Comparison of ENCODE assay signal across 14 cellular contexts in the genomic region with DNA sequence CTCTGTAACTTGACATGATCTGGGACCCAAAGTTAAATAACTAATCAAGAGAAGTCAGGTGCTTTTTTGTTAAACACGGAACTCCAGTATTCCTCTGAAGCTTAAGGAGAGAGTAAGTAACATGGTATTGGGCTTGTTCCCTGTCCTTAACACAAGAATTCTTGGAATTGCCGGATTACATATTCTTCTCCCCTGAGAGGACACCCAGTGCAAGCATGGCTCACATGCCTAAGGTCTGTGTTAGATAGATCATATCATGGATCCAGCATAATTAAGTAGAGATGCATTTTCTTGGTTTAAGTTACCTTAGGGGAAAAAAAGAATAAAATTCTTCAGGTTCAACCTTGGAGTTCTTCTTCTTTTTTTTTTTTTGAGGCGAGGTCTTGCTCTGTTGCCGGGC. TPM values are rescaled to one million over a fixed set of nuclear protein-coding genes. Genes with fewer than 3 reads are reported as not detected.
DNase-seq lines count a peak whose midpoint lies in the region; ATAC-seq and TF ChIP-seq lines count a peak whose summit lies in the region.
"Had no signal": no experiment of that assay in that cellular context is flagged by ENCODE, and none has a peak within 500 bp of the region (broad histone marks: within the 10 kb centered on the region; RNA-seq: fewer than 3 reads in every experiment).

No MANE protein-coding gene starts in this region.

- intact Hi-C loops in lower lobe of right lung (cut with DNase I) (no loop called here), sigmoid colon (cut with DNase I) (loop anchor here (5.0 kb wide), 1 partner anchor 51 kb away; no protein-coding TSS in a partner anchor), upper lobe of right lung (cut with DNase I) (no loop called here)

- peak; percentile 24 for DNase-seq in adipocyte (ENCODE audit: low read depth)
- DNase-seq in lower lobe of right lung, result no peak
- DNase-seq in sigmoid colon, result no peak
- no peak for DNase-seq in upper lobe of right lung
- no peak for DNase-seq in natural killer cell treated with Interleukin-12 subunit alpha and Interleukin-12 subunit beta and Interleukin-15 and Interleukin-18, amount 100 ng/mL, for 72 hours (ENCODE audit: low spot score)
- DNase-seq: C1 segment of cervical spinal cord, NCI-H1105 treated with DMSO at 0.1 percent for 48 hours, NCI-H187, NCI-H345, NCI-H526, SHP77 had no signal

- no peaks in the 10 kb centered on the region for H3K36me3 Mint-ChIP-seq in natural killer cell treated with Interleukin-12 subunit alpha and Interleukin-12 subunit beta and Interleukin-15 and Interleukin-18, amount 100 ng/mL, for 72 hours

- H3K27ac Mint-ChIP-seq in natural killer cell treated with Interleukin-12 subunit alpha and Interleukin-12 subunit beta and Interleukin-15 and Interleukin-18, amount 100 ng/mL, for 72 hours, result no peak overlapping the region

- H3K9me3 Mint-ChIP-seq in natural killer cell treated with Interleukin-12 subunit alpha and Interleukin-12 subunit beta and Interleukin-15 and Interleukin-18, amount 100 ng/mL, for 72 hours, result no peaks in the 10 kb centered on the region

- H3K9ac ChIP-seq in adipocyte (ENCODE audit: low read length), result no peak overlapping the region

- H3K27me3 ChIP-seq in adipocyte (replicated peaks; ENCODE audit: control insufficient read depth, insufficient read depth, low read length) (no peaks in the 10 kb centered on the region), lower lobe of right lung (ENCODE audit: low read depth) (no peaks in the 10 kb centered on the region), sigmoid colon (no peaks in the 10 kb centered on the region), upper lobe of right lung (no peaks in the 10 kb centered on the region)

- H3K36me3 ChIP-seq in adipocyte (ENCODE audit: control insufficient read depth, insufficient read depth, low read length, severe bottlenecking) (no peaks in the 10 kb centered on the region), lower lobe of right lung (no peaks in the 10 kb centered on the region), sigmoid colon (no peaks in the 10 kb centered on the region), upper lobe of right lung (no peaks in the 10 kb centered on the region)

- no peak overlapping the region for H3K4me3 Mint-ChIP-seq in natural killer cell treated with Interleukin-12 subunit alpha and Interleukin-12 subunit beta and Interleukin-15 and Interleukin-18, amount 100 ng/mL, for 72 hours

- peak in 1 of 4 donors; percentile 22 for TF ChIP-seq EP300 in sigmoid colon (IDR thresholded peaks at IDR 0.05)

- no peak for ATAC-seq in lower lobe of right lung
- no peak for ATAC-seq in upper lobe of right lung
- no peak for ATAC-seq in GM21786 (IDR thresholded peaks at IDR 0.05; ENCODE audit: unreplicated experiment)
- no peak for ATAC-seq in natural killer cell treated with Interleukin-12 subunit alpha and Interleukin-12 subunit beta and Interleukin-15 and Interleukin-18, amount 100 ng/mL, for 72 hours
- ATAC-seq in HG02571 (IDR thresholded peaks at IDR 0.05; ENCODE audit: unreplicated experiment), result no peak
- no peak for ATAC-seq in GM18858 (IDR thresholded peaks at IDR 0.05; ENCODE audit: unreplicated experiment)

- peaks cover 21 to 23% of the 10 kb centered on the region in 2 donors for H3K4me1 Mint-ChIP-seq in natural killer cell treated with Interleukin-12 subunit alpha and Interleukin-12 subunit beta and Interleukin-15 and Interleukin-18, amount 100 ng/mL, for 72 hours (ENCODE audit: low read depth in 2 of 2)

- no peak for TF ChIP-seq POLR2A in sigmoid colon (IDR thresholded peaks at IDR 0.05)

- peaks cover 31% of the 10 kb centered on the region for H3K4me1 ChIP-seq in adipocyte (ENCODE audit: control insufficient read depth, insufficient read depth, low read length)
- H3K4me1 ChIP-seq in lower lobe of right lung, result peaks cover 16% of the 10 kb centered on the region
- peaks cover 0 to 96% (median 86%) of the 10 kb centered on the region in 4 donors for H3K4me1 ChIP-seq in sigmoid colon
- peaks cover 10% of the 10 kb centered on the region for H3K4me1 ChIP-seq in upper lobe of right lung

- no peaks in the 10 kb centered on the region for H3K9me3 ChIP-seq in adipocyte (ENCODE audit: control insufficient read depth, low read length)
- H3K9me3 ChIP-seq in lower lobe of right lung, result no peaks in the 10 kb centered on the region
- H3K9me3 ChIP-seq in sigmoid colon, result no peaks in the 10 kb centered on the region
- H3K9me3 ChIP-seq in upper lobe of right lung, result no peaks in the 10 kb centered on the region

- TF ChIP-seq CTCF in lower lobe of right lung (IDR thresholded peaks at IDR 0.05) (no peak), sigmoid colon (IDR thresholded peaks at IDR 0.05) (no peak), upper lobe of right lung (IDR thresholded peaks at IDR 0.05) (no peak)

- peaks cover 41 to 66% of the 10 kb centered on the region in 2 donors for H3K27me3 Mint-ChIP-seq in natural killer cell treated with Interleukin-12 subunit alpha and Interleukin-12 subunit beta and Interleukin-15 and Interleukin-18, amount 100 ng/mL, for 72 hours

- H3K4me3 ChIP-seq in adipocyte (ENCODE audit: low read length) (peak overlapping the region; percentile 3), lower lobe of right lung (no peak overlapping the region), sigmoid colon (no peak overlapping the region), upper lobe of right lung (no peak overlapping the region)

- H3K27ac ChIP-seq in lower lobe of right lung (peak overlapping the region; percentile 67), sigmoid colon (peak overlapping the region; percentile 83 to 96 (median 88)), upper lobe of right lung (peak overlapping the region; percentile 37)

- WGBS in sigmoid colon, 2 donors, result 88% methylated on average over 4 of the region's 4 CpGs

RNA-seq across cellular contexts. Expression of a gene that starts 53.9 kb away (rescaled TPM):
- total RNA-seq in lower lobe of right lung, result 38.8 TPM
- total RNA-seq in sigmoid colon, result 100 to 1,000 TPM; 133 to 244 (median 209) TPM
- 10 to 100 TPM in 1 of 3 donors, 1 to 10 TPM in 2; 1.2 to 17.2 (median 9.0) TPM for polyA plus RNA-seq in sigmoid colon
- 40.8 TPM for total RNA-seq in upper lobe of right lung
- total RNA-seq in natural killer cell treated with Interleukin-12 subunit alpha and Interleukin-12 subunit beta and Interleukin-15 and Interleukin-18, amount 100 ng/mL, for 72 hours, result 1 to 10 TPM in 1 of 2 donors, not detected in 1; 4.7 TPM

Comparison
In these comparisons a context has a peak if more than half of its experiments do, and no peak if none do; other contexts are left out.
1. H3K27ac ChIP-seq: peak in every context shown above with its lines; median percentile 88 in sigmoid colon; 67 in lower lobe of right lung; 37 in upper lobe of right lung.